Comparison of ENCODE assay signal across 8 cellular contexts in the genomic region with DNA sequence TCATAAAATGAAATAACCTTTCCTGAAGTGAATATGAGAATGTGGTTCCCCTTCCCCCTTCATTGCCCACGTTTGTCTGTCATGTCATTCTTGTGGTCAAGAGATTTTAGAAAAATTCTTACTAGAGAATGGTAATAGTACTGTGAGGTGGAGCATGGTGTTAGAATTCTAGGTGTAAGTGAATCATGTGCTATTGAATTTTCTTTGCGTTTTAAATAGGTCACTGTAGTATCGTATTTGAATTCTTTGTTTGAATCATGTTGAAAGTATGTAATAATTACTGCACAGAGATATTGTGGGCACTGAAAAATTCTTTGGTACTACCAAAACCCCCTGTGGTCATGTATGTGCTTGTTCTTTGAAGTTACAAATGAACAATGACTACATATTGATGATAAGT. TPM values are rescaled to one million over a fixed set of nuclear protein-coding genes. Genes with fewer than 3 reads are reported as not detected.
DNase-seq lines count a peak whose midpoint lies in the region; ATAC-seq and TF ChIP-seq lines count a peak whose summit lies in the region.

No MANE protein-coding gene starts in this region.

- intact Hi-C loops in adrenal gland (cut with DNase I), result no loop called here

- H3K4me3 Mint-ChIP-seq in activated T-cell treated with anti-CD3 and anti-CD28 coated beads, Interleukin-2, amount 50 U/mL, for 4 hours, result no peak overlapping the region
- peak overlapping the region; percentile 3 for H3K4me3 Mint-ChIP-seq in T-helper 1 cell treated with Interleukin-12 subunit alpha and Interleukin-12 subunit beta and Interleukin-4 antibody, amounts not matched to agents 30 μg/mL and 1 μg/mL, for 36 hours

- H4K20me1 ChIP-seq in smooth muscle cell (ENCODE audit: low read depth), result no peaks in the 10 kb centered on the region

- H3K27me3 ChIP-seq in smooth muscle cell (ENCODE audit: low read depth) (no peaks in the 10 kb centered on the region), SJCRH30 (no peaks in the 10 kb centered on the region), adrenal gland (no peaks in the 10 kb centered on the region)

- peak; percentile 95 for ATAC-seq in activated T-cell treated with anti-CD3 and anti-CD28 coated beads, Interleukin-2, amount 50 U/mL, for 4 hours
- ATAC-seq in HG02938 (IDR thresholded peaks at IDR 0.05; ENCODE audit: unreplicated experiment), result peak; percentile 77

- H3K27ac ChIP-seq in smooth muscle cell (ENCODE audit: low read depth), result peak overlapping the region; percentile 73
- no peak overlapping the region for H3K27ac ChIP-seq in SJCRH30
- no peak overlapping the region for H3K27ac ChIP-seq in adrenal gland

- H3K9ac ChIP-seq in smooth muscle cell (ENCODE audit: low read depth), result peak overlapping the region; percentile 40

- TF ChIP-seq CTCF in smooth muscle cell (IDR thresholded peaks at IDR 0.05; ENCODE audit: borderline replicate concordance, insufficient read depth, poor library complexity, severe bottlenecking) (no peak), adrenal gland (IDR thresholded peaks at IDR 0.05) (no peak)

- peak overlapping the region; percentile 27 for H3K4me2 ChIP-seq in smooth muscle cell

- H3K36me3 ChIP-seq in smooth muscle cell (ENCODE audit: low read depth) (no peaks in the 10 kb centered on the region), SJCRH30 (no peaks in the 10 kb centered on the region), adrenal gland (replicated peaks in 1 of 2) (no peaks in the 10 kb centered on the region)

- peaks cover 45% of the 10 kb centered on the region for H3K36me3 Mint-ChIP-seq in activated T-cell treated with anti-CD3 and anti-CD28 coated beads, Interleukin-2, amount 50 U/mL, for 4 hours (ENCODE audit: insufficient read depth)
- H3K36me3 Mint-ChIP-seq in T-helper 1 cell treated with Interleukin-12 subunit alpha and Interleukin-12 subunit beta and Interleukin-4 antibody, amounts not matched to agents 30 μg/mL and 1 μg/mL, for 36 hours (ENCODE audit: low read depth), result peaks cover 43% of the 10 kb centered on the region

- H3F3A ChIP-seq in smooth muscle cell (ENCODE audit: low read depth), result no peaks in the 10 kb centered on the region

- H2AFZ ChIP-seq in smooth muscle cell (ENCODE audit: low read depth), result no peak overlapping the region

- H3K27me3 Mint-ChIP-seq in activated T-cell treated with anti-CD3 and anti-CD28 coated beads, Interleukin-2, amount 50 U/mL, for 4 hours (ENCODE audit: low read depth), result no peaks in the 10 kb centered on the region
- H3K27me3 Mint-ChIP-seq in T-helper 1 cell treated with Interleukin-12 subunit alpha and Interleukin-12 subunit beta and Interleukin-4 antibody, amounts not matched to agents 30 μg/mL and 1 μg/mL, for 36 hours (ENCODE audit: low read depth), result no peaks in the 10 kb centered on the region

- H3K4me1 Mint-ChIP-seq in activated T-cell treated with anti-CD3 and anti-CD28 coated beads, Interleukin-2, amount 50 U/mL, for 4 hours (ENCODE audit: low read depth), result peaks cover 38% of the 10 kb centered on the region
- H3K4me1 Mint-ChIP-seq in T-helper 1 cell treated with Interleukin-12 subunit alpha and Interleukin-12 subunit beta and Interleukin-4 antibody, amounts not matched to agents 30 μg/mL and 1 μg/mL, for 36 hours (ENCODE audit: low read depth), result peaks cover 38% of the 10 kb centered on the region

- no peak for TF ChIP-seq POLR2A in adrenal gland (IDR thresholded peaks at IDR 0.05)

- DNase-seq in activated T-cell treated with anti-CD3 and anti-CD28 coated beads, Interleukin-2, amount 50 U/mL, for 4 hours, result no peak
- DNase-seq in activated T-cell treated with anti-CD3 and anti-CD28 coated beads, Interleukin-2, amount 50 U/mL, for 1 hour, result no peak
- DNase-seq in smooth muscle cell (lab: John Stamatoyannopoulos, UW; ENCODE audit: unreplicated experiment), result no peak
- no peak for DNase-seq in nucleus accumbens (lab: John Stamatoyannopoulos, UW)
- no peak for DNase-seq in SJCRH30
- DNase-seq in adrenal gland, result no peak

- H3K27ac Mint-ChIP-seq in T-helper 1 cell treated with Interleukin-12 subunit alpha and Interleukin-12 subunit beta and Interleukin-4 antibody, amounts not matched to agents 30 μg/mL and 1 μg/mL, for 36 hours, result peak overlapping the region; percentile 81

- H3K4me3 ChIP-seq in smooth muscle cell, result no peak overlapping the region
- H3K4me3 ChIP-seq in SJCRH30, result no peak overlapping the region
- no peak overlapping the region for H3K4me3 ChIP-seq in adrenal gland

- no peaks in the 10 kb centered on the region for H3K9me3 ChIP-seq in smooth muscle cell (replicated peaks; ENCODE audit: low read depth)
- no peaks in the 10 kb centered on the region for H3K9me3 ChIP-seq in SJCRH30 (replicated peaks)
- H3K9me3 ChIP-seq in adrenal gland (replicated peaks in 1 of 3), result no peaks in the 10 kb centered on the region

- H3K4me1 ChIP-seq in smooth muscle cell (ENCODE audit: low read depth) (no peaks in the 10 kb centered on the region), SJCRH30 (no peaks in the 10 kb centered on the region), adrenal gland (replicated peaks in 1 of 2) (no peaks in the 10 kb centered on the region)

- H3K79me2 ChIP-seq in smooth muscle cell (ENCODE audit: low read depth), result peaks cover 21% of the 10 kb centered on the region

- no peaks in the 10 kb centered on the region for H3K9me3 Mint-ChIP-seq in activated T-cell treated with anti-CD3 and anti-CD28 coated beads, Interleukin-2, amount 50 U/mL, for 4 hours
- H3K9me3 Mint-ChIP-seq in T-helper 1 cell treated with Interleukin-12 subunit alpha and Interleukin-12 subunit beta and Interleukin-4 antibody, amounts not matched to agents 30 μg/mL and 1 μg/mL, for 36 hours, result no peaks in the 10 kb centered on the region

- 55% methylated on average over 3 of the region's 3 CpGs for WGBS in smooth muscle cell (ENCODE audit: low lambda C conversion rate)
- 76 to 85% (median 82%) methylated on average over 3 of the region's 3 CpGs for WGBS in adrenal gland, 4 donors

RNA-seq across cellular contexts. Expression of a gene that starts 49.9 kb away (rescaled TPM):
- 10 to 100 TPM; 29.2 to 38.4 (median 30.9) TPM for total RNA-seq in activated T-cell treated with anti-CD3 and anti-CD28 coated beads, Interleukin-2, amount 50 U/mL, for 4 hours
- total RNA-seq in smooth muscle cell (33.7 and 50.2 TPM in 2 replicates), adrenal gland (10 to 100 TPM; 14.3 to 32.1 (median 24.1) TPM)
- polyA plus RNA-seq in smooth muscle cell (12.8 and 16.3 TPM in 2 replicates), adrenal gland (10 to 100 TPM in 1 of 3 donors, 1 to 10 TPM in 2; 7.8 to 19.1 (median 8.4) TPM)
- total RNA-seq in SJCRH30 (2014; rRNA removed; shearing (Covaris generic)), result 11.0 and 12.2 TPM in 2 replicates
